ENCODE assay signal across 30 cellular contexts in genomic region chr1:247370786-247371732, GRCh38. TPM values are rescaled to one million over a fixed set of nuclear protein-coding genes. Genes with fewer than 3 reads are reported as not detected.
DNase-seq lines count a peak whose midpoint lies in the region; ATAC-seq, FAIRE-seq and TF ChIP-seq lines count a peak whose summit lies in the region.
"Had no signal": no experiment of that assay in that cellular context is flagged by ENCODE, and none has a peak within 500 bp of the region (broad histone marks: within the 10 kb centered on the region; RNA-seq: fewer than 3 reads in every experiment).

No MANE protein-coding gene starts in this region.

- H3K4me2 ChIP-seq in H1 (ENCODE audit: insufficient read depth in 1 of 2, low read depth in 2 of 2, low read length in 2 of 2): no peak overlapping the region
- H3K4me2 ChIP-seq in neuronal stem cell (ENCODE audit: insufficient read depth, low read length, poor library complexity, severe bottlenecking): no peak overlapping the region
- H3K4me2 ChIP-seq: A549; BLaER1 treated with 17β-estradiol and CSF1 and Interleukin-3, amounts not matched to agents 10 nM and 100 nM had no signal

- H3K4me1 Mint-ChIP-seq in MCF 10A (ENCODE audit: insufficient read depth, unreplicated experiment): no peaks in the 10 kb centered on the region
- H3K4me1 Mint-ChIP-seq: stimulated activated naive CD8-positive, alpha-beta T cell treated with anti-CD3 and anti-CD28 coated beads, Interleukin-15, amount 100 ng/mL, for 72 hours had no signal

- H2AFZ ChIP-seq in H1 (ENCODE audit: low read length): no peak overlapping the region
- peak overlapping the region; percentile 34 for H2AFZ ChIP-seq in neuronal stem cell (ENCODE audit: low read length)

- H3K4me1 ChIP-seq in H1 (replicated peaks in 1 of 4; ENCODE audit: control insufficient read depth in 3 of 4, insufficient read depth in 4 of 4, low read length in 3 of 4) (peaks cover 8 to 20% (median 17%) of the 10 kb centered on the region in 4 experiments; a peak in 6 of 7 replicates), neuronal stem cell (ENCODE audit: control insufficient read depth in 2 of 2, insufficient read depth in 1 of 2, low read depth in 1 of 2, low read length in 2 of 2) (peaks cover 0 to 17% of the 10 kb centered on the region in 2 donors)
- H3K4me1 ChIP-seq: A549, pancreas, upper lobe of right lung had no signal

- no peaks in the 10 kb centered on the region for H3K9me3 Mint-ChIP-seq in MCF 10A (ENCODE audit: unreplicated experiment)
- H3K9me3 Mint-ChIP-seq: activated T-cell treated with anti-CD3 and anti-CD28 coated beads, Interleukin-2, amount 50 U/mL, for 72 hours; immature natural killer cell; stimulated activated naive CD8-positive, alpha-beta T cell treated with anti-CD3 and anti-CD28 coated beads, Interleukin-15, amount 100 ng/mL, for 72 hours; T-helper 1 cell treated with Interleukin-12 subunit alpha and Interleukin-12 subunit beta and Interleukin-4 antibody, amounts not matched to agents 30 μg/mL and 1 μg/mL, for 36 hours had no signal

- no peaks in the 10 kb centered on the region for H4K20me1 ChIP-seq in H1 (replicated peaks in 1 of 2; ENCODE audit: control insufficient read depth in 1 of 2, insufficient read depth in 2 of 2, low read length in 2 of 2)
- H4K20me1 ChIP-seq: BLaER1 treated with 17β-estradiol and CSF1 and Interleukin-3, amounts not matched to agents 10 nM and 100 nM had no signal

- TF ChIP-seq RAD21 in H1 (IDR thresholded peaks at IDR 0.05 in 1 of 2, conservative IDR thresholded peaks at IDR 0.05 in 1 of 2; ENCODE audit: low read depth in 2 of 2, low read length in 2 of 2): no peak

- no peaks in the 10 kb centered on the region; the same call in 1 of the 2 replicates for H3K23me2 ChIP-seq in H1 (ENCODE audit: low read depth, low read length)

- H2BK15ac ChIP-seq in H1 (ENCODE audit: low read length) (no peak overlapping the region), neuronal stem cell (ENCODE audit: low read length) (no peak overlapping the region)

- no peak overlapping the region for H3K27ac Mint-ChIP-seq in MCF 10A (ENCODE audit: low read depth, unreplicated experiment)
- H3K27ac Mint-ChIP-seq: activated naive CD4-positive, alpha-beta T cell treated with anti-CD3 and anti-CD28 coated beads, Interleukin-2, amount 50 U/mL, for 72 hours; activated T-cell treated with anti-CD3 and anti-CD28 coated beads, Interleukin-2, amount 50 U/mL, for 72 hours; brain; immature natural killer cell; stimulated activated naive CD8-positive, alpha-beta T cell treated with anti-CD3 and anti-CD28 coated beads, Interleukin-15, amount 100 ng/mL, for 72 hours; T-helper 1 cell treated with Interleukin-12 subunit alpha and Interleukin-12 subunit beta and Interleukin-4 antibody, amounts not matched to agents 30 μg/mL and 1 μg/mL, for 36 hours had no signal

- H2BK5ac ChIP-seq in H1 (ENCODE audit: low read depth, low read length): no peak overlapping the region
- H2BK5ac ChIP-seq in neuronal stem cell (ENCODE audit: low read length): no peak overlapping the region

- no peak for TF ChIP-seq EP300 in H1 (IDR thresholded peaks at IDR 0.05; ENCODE audit: borderline replicate concordance in 1 of 2, low read depth in 2 of 2, low read length in 2 of 2)

- 0 out of 4 replicates have a peak, but pooled peaks cover under 1 to 2% of the 10 kb centered on the region in 2 experiments for H3K9me3 ChIP-seq in H1 (ENCODE audit: insufficient read depth in 2 of 2, low read depth in 1 of 2, low read length in 1 of 2)
- peaks cover 3 to 31% of the 10 kb centered on the region in 2 donors for H3K9me3 ChIP-seq in neuronal stem cell (replicated peaks in 1 of 2; ENCODE audit: control insufficient read depth in 2 of 2, insufficient read depth in 1 of 2, low read depth in 1 of 2, low read length in 2 of 2)
- H3K9me3 ChIP-seq: heart left ventricle, pancreas, upper lobe of right lung had no signal

- no TSS peak for BruUV-seq in MCF 10A (replicated peaks; lab: Mats Ljungman, UMichigan)

- no peak for TF ChIP-seq CTCF in H1 (IDR thresholded peaks at IDR 0.05; ENCODE audit: control extremely low read depth in 1 of 3, insufficient read depth in 1 of 3, low read depth in 1 of 3, low read length in 3 of 3)
- TF ChIP-seq CTCF in MCF 10A (IDR thresholded peaks at IDR 0.05; ENCODE audit: unreplicated experiment): no peak

- WGBS in H1 (ENCODE audit: extremely low coverage in 1 of 2, insufficient coverage in 1 of 2, insufficient read length in 1 of 2, insufficient replicate concordance in 2 of 2, low coverage in 1 of 2, low lambda C conversion rate in 2 of 2, missing lambda C conversion rate in 1 of 2), 2 experiments: 85% methylated on average over 16 of the region's 16 CpGs; no CpG with 5 or more reads in 1 of the 2 experiments
- WGBS in neuronal stem cell (ENCODE audit: extremely low coverage in 2 of 2, insufficient read length in 2 of 2, insufficient replicate concordance in 1 of 2), 2 donors: no CpG with 5 or more reads among the region's 16 CpGs

- no peak overlapping the region for H2AK5ac ChIP-seq in H1 (ENCODE audit: low read depth, low read length)
- no peak overlapping the region for H2AK5ac ChIP-seq in neuronal stem cell (ENCODE audit: low read depth, low read length)

- intact Hi-C loops in MCF 10A (cut with micrococcal nuclease): no loop called here

- POLR2A ChIA-PET in H1 (lab: Charles Lee; ENCODE audit: partially characterized antibody): interaction anchor here (0.6 to 0.7 kb wide), 2 partner anchors 87 to 373 kb away, joined by 3 read pairs; no protein-coding TSS in a partner anchor
- POLR2A ChIA-PET in MCF 10A (lab: Yijun Ruan, JAX): interaction anchor here (1.0 to 1.1 kb wide), 2 partner anchors 115 to 161 kb away, joined by 3 read pairs; no protein-coding TSS in a partner anchor

- H3K4ac ChIP-seq in H1 (replicated peaks; ENCODE audit: insufficient read length, low read depth, low read length): no peak overlapping the region
- no peak overlapping the region for H3K4ac ChIP-seq in neuronal stem cell (ENCODE audit: low read length)

- H3K79me1 ChIP-seq in H1 (ENCODE audit: low read depth, low read length): no peaks in the 10 kb centered on the region
- H3K79me1 ChIP-seq in neuronal stem cell (ENCODE audit: low read depth, low read length): no peaks in the 10 kb centered on the region

- no peak for ATAC-seq in HG03571 (IDR thresholded peaks at IDR 0.05; ENCODE audit: unreplicated experiment)
- ATAC-seq in GM18873 (IDR thresholded peaks at IDR 0.05; ENCODE audit: low FRiP score, unreplicated experiment): no peak
- ATAC-seq: A549; activated naive CD4-positive, alpha-beta T cell treated with anti-CD3 and anti-CD28 coated beads, Interleukin-2, amount 50 U/mL, for 72 hours; activated T-cell treated with anti-CD3 and anti-CD28 coated beads, Interleukin-2, amount 50 U/mL, for 72 hours; heart left ventricle; sciatic nerve; stimulated activated naive CD8-positive, alpha-beta T cell treated with anti-CD3 and anti-CD28 coated beads, Interleukin-15, amount 100 ng/mL, for 72 hours; upper lobe of right lung had no signal

- DNase-seq in EL (peak; percentile 63), RKO (ENCODE audit: low spot score) (peak; percentile 29), H1 (ENCODE audit: low read depth in 1 of 2, low spot score in 2 of 2) (no peak), neuronal stem cell (ENCODE audit: low spot score) (no peak), GM19240 (ENCODE audit: insufficient read length, low spot score) (no peak), MCF 10A (ENCODE audit: unreplicated experiment) (no peak)
- DNase-seq: activated CD8-positive, alpha-beta memory T cell treated with anti-CD3 and anti-CD28 coated beads for 24 hours; activated T-cell treated with anti-CD3 and anti-CD28 coated beads, Interleukin-2, amount 50 U/mL, for 72 hours; GDM1; immature natural killer cell; NCI-H1092; NCI-H524; SHP77 treated with DMSO at 0.1 percent for 48 hours; stimulated activated naive CD8-positive, alpha-beta T cell treated with anti-CD3 and anti-CD28 coated beads, Interleukin-15, amount 100 ng/mL, for 72 hours; upper lobe of right lung had no signal

- no peak overlapping the region for H3K56ac ChIP-seq in H1 (replicated peaks; ENCODE audit: insufficient read length, low read depth, low read length)

- peaks cover 6% of the 10 kb centered on the region for H3K36me3 Mint-ChIP-seq in MCF 10A (ENCODE audit: insufficient read depth, unreplicated experiment)
- H3K36me3 Mint-ChIP-seq: immature natural killer cell had no signal

- H2BK120ac ChIP-seq in H1 (replicated peaks; ENCODE audit: low read depth, low read length) (no peak overlapping the region), neuronal stem cell (ENCODE audit: low read depth, low read length) (no peak overlapping the region)

- no peak for TF ChIP-seq POLR2A in H1 (IDR thresholded peaks at IDR 0.05; ENCODE audit: control extremely low read depth in 1 of 2, low read depth in 2 of 2, low read length in 2 of 2)

- H3K27me3 ChIP-seq in H1 (replicated peaks in 1 of 4; ENCODE audit: control insufficient read depth in 3 of 4, extremely low read depth in 1 of 4, insufficient read depth in 3 of 4, low read length in 3 of 4) (no peaks in the 10 kb centered on the region; a peak in 1 of 7 replicates), neuronal stem cell (ENCODE audit: control insufficient read depth in 3 of 3, insufficient read depth in 3 of 3, low read depth in 1 of 3, low read length in 3 of 3) (no peaks in the 10 kb centered on the region)
- H3K27me3 ChIP-seq: BLaER1 treated with 17β-estradiol and CSF1 and Interleukin-3, amounts not matched to agents 10 nM and 100 nM; upper lobe of right lung had no signal

- CTCF ChIA-PET in H1 (lab: Charles Lee; ENCODE audit: partially characterized antibody): interaction anchor here (0.6 to 1.1 kb wide), 4 partner anchors 13 to 113 kb away, joined by 3 read pairs; no protein-coding TSS in a partner anchor
- CTCF ChIA-PET in MCF 10A (lab: Yijun Ruan, JAX): interaction anchor here (0.7 to 3.8 kb wide), 9 partner anchors 11 to 468 kb away, joined by 3 to 47 read pairs (median 3); no protein-coding TSS in a partner anchor

- no peak overlapping the region; the same call in 1 of the 2 replicates for H2BK20ac ChIP-seq in H1 (ENCODE audit: low read length)

- no peaks in the 10 kb centered on the region for H3K36me3 ChIP-seq in H1 (ENCODE audit: control insufficient read depth in 2 of 4, insufficient read depth in 4 of 4, low read length in 3 of 4)
- no peaks in the 10 kb centered on the region for H3K36me3 ChIP-seq in neuronal stem cell (replicated peaks in 1 of 2; ENCODE audit: control insufficient read depth in 2 of 2, insufficient read depth in 2 of 2, low read length in 2 of 2)
- H3K36me3 ChIP-seq: heart left ventricle, pancreas, upper lobe of right lung had no signal

- no peaks in the 10 kb centered on the region for H3K27me3 Mint-ChIP-seq in MCF 10A (ENCODE audit: insufficient read depth, unreplicated experiment)

- H4K91ac ChIP-seq in H1 (replicated peaks; ENCODE audit: insufficient read length, low read length) (no peak overlapping the region), neuronal stem cell (ENCODE audit: low read depth, low read length, poor library complexity) (no peak overlapping the region)

- H3K18ac ChIP-seq in H1 (ENCODE audit: extremely low read depth, low read length) (no peak overlapping the region; the same call in 1 of the 2 replicates), neuronal stem cell (ENCODE audit: low read length) (no peak overlapping the region)

- H3K14ac ChIP-seq in H1 (ENCODE audit: insufficient read length) (no peak overlapping the region), neuronal stem cell (ENCODE audit: low read length) (no peak overlapping the region)

- H4K5ac ChIP-seq in H1 (ENCODE audit: insufficient read length, low read depth, low read length): no peak overlapping the region

- no peak overlapping the region for H3K4me3 Mint-ChIP-seq in MCF 10A (ENCODE audit: unreplicated experiment)
- H3K4me3 Mint-ChIP-seq: activated T-cell treated with anti-CD3 and anti-CD28 coated beads, Interleukin-2, amount 50 U/mL, for 72 hours; brain; immature natural killer cell; stimulated activated naive CD8-positive, alpha-beta T cell treated with anti-CD3 and anti-CD28 coated beads, Interleukin-15, amount 100 ng/mL, for 72 hours; T-helper 1 cell treated with Interleukin-12 subunit alpha and Interleukin-12 subunit beta and Interleukin-4 antibody, amounts not matched to agents 30 μg/mL and 1 μg/mL, for 36 hours had no signal

- H4K8ac ChIP-seq in H1 (ENCODE audit: extremely low read depth, insufficient read depth, low read length) (no peak overlapping the region), neuronal stem cell (ENCODE audit: low read depth, low read length) (no peak overlapping the region)

- H3K4me3 ChIP-seq in H1 (ENCODE audit: extremely low read depth in 1 of 4, insufficient read depth in 2 of 4, low read depth in 3 of 4, low read length in 4 of 4) (no peak overlapping the region), neuronal stem cell (ENCODE audit: low read length in 2 of 2) (no peak overlapping the region)
- H3K4me3 ChIP-seq: A549; BLaER1 treated with 17β-estradiol and CSF1 and Interleukin-3, amounts not matched to agents 10 nM and 100 nM; coronary artery; heart left ventricle; lung; pancreas; upper lobe of right lung had no signal

- H3K27ac ChIP-seq in H1 (ENCODE audit: low read depth, low read length): no peak overlapping the region
- H3K27ac ChIP-seq in neuronal stem cell (replicated peaks; ENCODE audit: low read length): no peak overlapping the region
- H3K27ac ChIP-seq: A549, coronary artery, heart left ventricle, HL-60, pancreas, upper lobe of right lung, VCaP had no signal

- H3K9ac ChIP-seq in H1 (replicated peaks in 1 of 4; ENCODE audit: extremely low read depth in 1 of 4, low read depth in 3 of 4, low read length in 3 of 4) (no peak overlapping the region), neuronal stem cell (ENCODE audit: low read depth, low read length, poor library complexity) (no peak overlapping the region)
- H3K9ac ChIP-seq: BLaER1 treated with 17β-estradiol and CSF1 and Interleukin-3, amounts not matched to agents 10 nM and 100 nM had no signal

- H3K23ac ChIP-seq in H1 (ENCODE audit: insufficient read length) (no peak overlapping the region), neuronal stem cell (ENCODE audit: low read depth, low read length, poor library complexity) (no peak overlapping the region)

- peak overlapping the region; percentile 50; the same call in 1 of the 2 replicates for H2BK12ac ChIP-seq in H1 (ENCODE audit: low read depth, low read length)
- no peak overlapping the region for H2BK12ac ChIP-seq in neuronal stem cell (ENCODE audit: low read length)

- H3K79me2 ChIP-seq in H1 (ENCODE audit: control insufficient read depth in 1 of 2, insufficient read depth in 2 of 2, low read length in 2 of 2): no peaks in the 10 kb centered on the region

- no peak for FAIRE-seq in H1 (lab: Jason Lieb, UNC)
- FAIRE-seq: A549, D721Med, pancreas had no signal

RNA-seq across cellular contexts. Expression of gene ZNF496, which starts 39.4 kb away (rescaled TPM):
- 64.2 and 71.4 TPM in 2 replicates for total RNA-seq in H1 (2021; fragmentation: NEBNext Ultra II Directional; extraction: Animal tissue kit (Norgen Biotek cat#: 25700))
- 27.9 and 37.9 TPM in 2 replicates for polyA plus RNA-seq in H1 (2011; rRNA removed)
- polyA plus RNA-seq in H1 (2011; cell fraction: cytosol; rRNA removed): 42.8 TPM
- 51.4 TPM for polyA plus RNA-seq in H1 (2011; cell fraction: nucleus; rRNA removed)
- 31.0 to 41.1 TPM (median 37.4 TPM) in 4 replicates for polyA plus RNA-seq in H1 (2012, experiment 1 of 2)
- 31.9 TPM for polyA plus RNA-seq in H1 (2012, experiment 2 of 2)
- polyA plus RNA-seq in H1 (2013, experiment 1 of 2): 25.3 TPM
- 25.6 TPM for polyA plus RNA-seq in H1 (2013, experiment 2 of 2)
- polyA minus RNA-seq in H1 (2011; rRNA and poly(A)+ RNA removed): 67.6 and 73.6 TPM in 2 replicates
- polyA minus RNA-seq in H1 (2011; cell fraction: cytosol; rRNA and poly(A)+ RNA removed): 49.5 TPM
- polyA minus RNA-seq in H1 (2011; cell fraction: nucleus; rRNA and poly(A)+ RNA removed): 46.4 TPM
- polyA plus RNA-seq in neuronal stem cell (2013, experiment 1 of 2): 40.1 TPM
- polyA plus RNA-seq in neuronal stem cell (2013, experiment 2 of 2): 38.8 TPM
- 58.0 and 67.2 TPM in 2 replicates for total RNA-seq in MCF 10A (2022)

RNA-seq across cellular contexts. Expression of gene NLRP3, which starts 44.9 kb away (rescaled TPM):
- total RNA-seq in H1 (2021; fragmentation: NEBNext Ultra II Directional; extraction: Animal tissue kit (Norgen Biotek cat#: 25700)): 0.19 and 0.23 TPM in 2 replicates
- 0.03 and 0.05 TPM in 2 replicates for polyA plus RNA-seq in H1 (2011; rRNA removed)
- polyA plus RNA-seq in H1 (2011; cell fraction: cytosol; rRNA removed): 0.08 TPM
- polyA plus RNA-seq in H1 (2011; cell fraction: nucleus; rRNA removed): 0.14 TPM
- 0.05 to 0.39 TPM (median 0.10 TPM) in 4 replicates for polyA plus RNA-seq in H1 (2012, experiment 1 of 2)
- polyA plus RNA-seq in H1 (2012, experiment 2 of 2): not detected
- 0.04 TPM for polyA plus RNA-seq in H1 (2013, experiment 1 of 2)
- 0.02 TPM for polyA plus RNA-seq in H1 (2013, experiment 2 of 2)
- polyA minus RNA-seq in H1 (2011; rRNA and poly(A)+ RNA removed): 0.03 and 0.10 TPM in 2 replicates
- 0.29 TPM for polyA minus RNA-seq in H1 (2011; cell fraction: cytosol; rRNA and poly(A)+ RNA removed)
- polyA minus RNA-seq in H1 (2011; cell fraction: nucleus; rRNA and poly(A)+ RNA removed): not detected
- 0.24 TPM for polyA plus RNA-seq in neuronal stem cell (2013, experiment 1 of 2)
- polyA plus RNA-seq in neuronal stem cell (2013, experiment 2 of 2): 0.26 TPM
- 0.16 and 0.42 TPM in 2 replicates for total RNA-seq in MCF 10A (2022)
- polyA plus RNA-seq: A549 had no signal

Comparison
In these comparisons a context has a peak if more than half of its experiments do, and no peak if none do; other contexts are left out.
1. DNase-seq: peak in EL (single experiment) and RKO (single experiment); none in H1 (0 of 2), neuronal stem cell (single experiment), GM19240 (single experiment) and MCF 10A (single experiment).